9 cellular contexts compared by ENCODE assay signal in the genomic region with DNA sequence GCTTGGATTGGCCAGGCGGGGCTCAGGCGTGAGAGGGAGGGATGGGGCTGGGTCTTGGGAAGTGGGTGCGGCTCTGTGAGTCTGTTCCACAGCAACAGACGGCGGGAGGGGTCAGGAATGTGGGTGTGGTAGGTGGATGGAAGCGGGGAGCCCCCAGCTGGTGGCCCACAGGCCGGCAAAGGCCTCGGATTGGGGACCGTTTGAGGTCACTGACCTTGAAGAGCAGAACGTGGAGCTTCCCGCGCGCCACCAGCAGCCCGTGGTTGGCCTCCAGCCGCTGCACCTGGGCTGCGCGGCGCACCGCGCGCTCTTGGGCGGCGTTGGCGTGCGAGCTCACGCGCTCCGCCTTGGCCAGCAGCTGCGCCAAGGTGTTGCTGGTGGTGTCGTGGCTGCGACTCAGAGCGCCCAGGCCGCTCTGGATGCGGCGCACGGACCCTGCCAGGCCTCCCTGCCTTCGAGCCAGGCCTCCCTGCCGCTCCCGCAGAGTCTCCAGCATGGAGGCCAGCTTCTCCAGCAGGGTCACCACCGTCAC. TPM values are rescaled to one million over a fixed set of nuclear protein-coding genes. Genes with fewer than 3 reads are reported as not detected.
DNase-seq lines count a peak whose midpoint lies in the region; FAIRE-seq and TF ChIP-seq lines count a peak whose summit lies in the region.
"Had no signal": no experiment of that assay in that cellular context is flagged by ENCODE, and none has a peak within 500 bp of the region (broad histone marks: within the 10 kb centered on the region; RNA-seq: fewer than 3 reads in every experiment).

No MANE protein-coding gene starts in this region.

- H3K27me3 ChIP-seq in endodermal cell (ENCODE audit: control insufficient read depth, insufficient read depth, low read length, poor library complexity, severe bottlenecking) = no peaks in the 10 kb centered on the region
- H3K27me3 ChIP-seq in thymus (ENCODE audit: control insufficient read depth, insufficient read depth) = peaks cover 33% of the 10 kb centered on the region

- no peak for TF ChIP-seq CTCF in HFFc6 (IDR thresholded peaks at IDR 0.05)
- TF ChIP-seq CTCF in endodermal cell (conservative IDR thresholded peaks at IDR 0.05) = no peak

- H3K4me1 ChIP-seq in endodermal cell (ENCODE audit: control insufficient read depth, insufficient read depth, low read length) (peaks cover 20% of the 10 kb centered on the region), thymus (ENCODE audit: control insufficient read depth, insufficient read depth, low read length) (no peaks in the 10 kb centered on the region)

- H3K4me3 ChIP-seq in endodermal cell (ENCODE audit: low read length) = peak overlapping the region; percentile 94
- peak overlapping the region; percentile 19 for H3K4me3 ChIP-seq in thymus (ENCODE audit: low read length)

- H3K9me3 ChIP-seq in endodermal cell (ENCODE audit: control insufficient read depth, low read length) (no peaks in the 10 kb centered on the region), thymus (ENCODE audit: control insufficient read depth) (no peaks in the 10 kb centered on the region)

- H3K27ac Mint-ChIP-seq in HFFc6 = peak overlapping the region; percentile 98
- H3K27ac Mint-ChIP-seq in endodermal cell = peak overlapping the region; percentile 94

- DNase-seq in GM12892 (ENCODE audit: insufficient read length) (peak; percentile 24), HFFc6 (peak; percentile 95), SW480 (ENCODE audit: low spot score) (peak; percentile 97), endodermal cell (peak; percentile 94), mesenteric fat pad (ENCODE audit: low spot score) (peak; percentile 93), NCI-H146 (lab: John Stamatoyannopoulos, UW) (no peak), NCI-H2107 (lab: John Stamatoyannopoulos, UW) (no peak)

- H3K4me1 Mint-ChIP-seq in HFFc6 (ENCODE audit: low read depth) = peaks cover 51% of the 10 kb centered on the region
- H3K4me1 Mint-ChIP-seq in endodermal cell = peaks cover 59% of the 10 kb centered on the region

- peak overlapping the region; percentile 98 for H3K9ac ChIP-seq in endodermal cell (ENCODE audit: extremely low read depth, low read length, poor library complexity, severe bottlenecking)

- no peak for FAIRE-seq in GM12892 (lab: Jason Lieb, UNC)

- TF ChIP-seq POLR2A in GM12892 (IDR thresholded peaks at IDR 0.05; ENCODE audit: low read depth, low read length) = no peak

- H3K36me3 ChIP-seq in endodermal cell (ENCODE audit: control insufficient read depth, insufficient read depth, low read length) = peaks cover 10% of the 10 kb centered on the region
- H3K36me3 ChIP-seq in thymus (ENCODE audit: control insufficient read depth, insufficient read depth) = no peaks in the 10 kb centered on the region

- 5 to 7% methylated on average over 4 to 40 of the region's 40 CpGs for WGBS in endodermal cell (ENCODE audit: insufficient coverage in 1 of 2, insufficient read length in 1 of 2), 2 experiments
- 3% methylated on average over 40 of the region's 40 CpGs for WGBS in thymus

- H3K36me3 Mint-ChIP-seq in HFFc6 (ENCODE audit: low read depth) (peaks cover 15% of the 10 kb centered on the region), endodermal cell (ENCODE audit: low read depth) (peaks cover 7% of the 10 kb centered on the region)

- H3K4me3 Mint-ChIP-seq in HFFc6 = peak overlapping the region; percentile 96
- peak overlapping the region; percentile 83 for H3K4me3 Mint-ChIP-seq in endodermal cell

- H3K9me3 Mint-ChIP-seq in HFFc6 = no peaks in the 10 kb centered on the region
- no peaks in the 10 kb centered on the region for H3K9me3 Mint-ChIP-seq in endodermal cell

- H3K27me3 Mint-ChIP-seq in HFFc6 (ENCODE audit: insufficient read depth) (no peaks in the 10 kb centered on the region; the same call in 1 of the 2 replicates), endodermal cell (ENCODE audit: insufficient read depth) (no peaks in the 10 kb centered on the region)

- peak overlapping the region; percentile 58 for H3K27ac ChIP-seq in endodermal cell (ENCODE audit: low read depth, low read length)
- peak overlapping the region; percentile 77 for H3K27ac ChIP-seq in thymus (ENCODE audit: low read depth)
- H3K27ac ChIP-seq: VCaP had no signal

RNA-seq across cellular contexts. Expression of gene CAVIN3, which starts 0.4 kb away (rescaled TPM):
- 0.45 TPM for polyA plus RNA-seq in GM12892 (2012; ENCODE audit: missing spikeins)
- total RNA-seq in HFFc6 (2021; fragmentation: NEBNext Ultra II Directional; extraction: Animal tissue kit (Norgen Biotek cat#: 25700)) = 100 to 1,000 TPM; 140 to 235 (median 203) TPM
- total RNA-seq in endodermal cell (10 to 100 TPM; 42.2 to 70.2 TPM), mesenteric fat pad (56.0 TPM)
- 21.8 TPM for polyA plus RNA-seq in endodermal cell (2013, experiment 1 of 2)
- 22.9 TPM for polyA plus RNA-seq in endodermal cell (2013, experiment 2 of 2)
- polyA plus RNA-seq in thymus = 22.5 TPM

Comparison
In these comparisons a context has a peak if more than half of its experiments do, and no peak if none do; other contexts are left out.
1. DNase-seq: peak in GM12892 (single experiment), HFFc6 (single experiment), SW480 (single experiment), endodermal cell (single experiment) and mesenteric fat pad (single experiment); none in NCI-H146 (single experiment) and NCI-H2107 (single experiment).